ENCODE assay signal across 15 cellular contexts in genomic region chr6:9875605-9876353, GRCh38.
"Had no signal": no experiment of that assay in that cellular context is flagged by ENCODE, and none has a peak within 500 bp of the region (broad histone marks: within the 10 kb centered on the region; RNA-seq: fewer than 3 reads in every experiment).

No MANE protein-coding gene starts in this region.

- H3K36me3 ChIP-seq: colonic mucosa, right lobe of liver, tibial nerve had no signal

- ATAC-seq: activated naive CD8-positive, alpha-beta T cell treated with anti-CD3 and anti-CD28 coated beads, Interleukin-2, amount 50 U/mL, for 24 hours; left colon; psoas muscle; right lobe of liver; stimulated activated memory B cell treated with anti-CD40 and anti-IgM and Interleukin-4, amounts not matched to agents 10 μg/mL and 1 μg/mL and 100 μg/mL, for 72 hours had no signal

- H3K4me3 Mint-ChIP-seq: activated naive CD8-positive, alpha-beta T cell treated with anti-CD3 and anti-CD28 coated beads, Interleukin-2, amount 50 U/mL, for 24 hours; nephron progenitor cell; stimulated activated memory B cell treated with anti-CD40 and anti-IgM and Interleukin-4, amounts not matched to agents 10 μg/mL and 1 μg/mL and 100 μg/mL, for 72 hours had no signal

- H3K4me3 ChIP-seq: colonic mucosa, psoas muscle, right lobe of liver, tibial nerve had no signal

- DNase-seq: activated CD4-positive, alpha-beta T cell treated with anti-CD3 and anti-CD28 coated beads, Interleukin-2, amount 50 U/mL, for 4 hours; activated naive CD4-positive, alpha-beta T cell; activated naive CD8-positive, alpha-beta T cell treated with anti-CD3 and anti-CD28 coated beads, Interleukin-2, amount 50 U/mL, for 24 hours; activated T-cell treated with anti-CD3 and anti-CD28 coated beads, Interleukin-2, amount 50 U/mL, for 48 hours; colonic mucosa; effector memory CD4-positive, alpha-beta T cell; left colon; mesendoderm; nephron progenitor cell; psoas muscle; right lobe of liver; T-helper 2 cell had no signal

- H3K9me3 ChIP-seq: colonic mucosa, psoas muscle had no signal

- H3K4me1 ChIP-seq: colonic mucosa, psoas muscle, right lobe of liver, tibial nerve had no signal

- H3K27me3 Mint-ChIP-seq: activated naive CD8-positive, alpha-beta T cell treated with anti-CD3 and anti-CD28 coated beads, Interleukin-2, amount 50 U/mL, for 24 hours; stimulated activated memory B cell treated with anti-CD40 and anti-IgM and Interleukin-4, amounts not matched to agents 10 μg/mL and 1 μg/mL and 100 μg/mL, for 72 hours had no signal

- H3K36me3 Mint-ChIP-seq: stimulated activated memory B cell treated with anti-CD40 and anti-IgM and Interleukin-4, amounts not matched to agents 10 μg/mL and 1 μg/mL and 100 μg/mL, for 72 hours had no signal

- H3K27me3 ChIP-seq: colonic mucosa, right lobe of liver, tibial nerve had no signal

- H3K27ac ChIP-seq: colonic mucosa, epithelial cell of prostate, psoas muscle, right lobe of liver, tibial nerve had no signal

- H3K4me1 Mint-ChIP-seq: activated naive CD8-positive, alpha-beta T cell treated with anti-CD3 and anti-CD28 coated beads, Interleukin-2, amount 50 U/mL, for 24 hours; nephron progenitor cell; stimulated activated memory B cell treated with anti-CD40 and anti-IgM and Interleukin-4, amounts not matched to agents 10 μg/mL and 1 μg/mL and 100 μg/mL, for 72 hours had no signal

- H3K27ac Mint-ChIP-seq: activated naive CD8-positive, alpha-beta T cell treated with anti-CD3 and anti-CD28 coated beads, Interleukin-2, amount 50 U/mL, for 24 hours; nephron progenitor cell; stimulated activated memory B cell treated with anti-CD40 and anti-IgM and Interleukin-4, amounts not matched to agents 10 μg/mL and 1 μg/mL and 100 μg/mL, for 72 hours had no signal
